17 cellular contexts compared by ENCODE assay signal in genomic region chr12:131826064-131826928, GRCh38. TPM values are rescaled to one million over a fixed set of nuclear protein-coding genes. Genes with fewer than 3 reads are reported as not detected.
DNase-seq lines count a peak whose midpoint lies in the region; ATAC-seq and TF ChIP-seq lines count a peak whose summit lies in the region.
"Had no signal": no experiment of that assay in that cellular context is flagged by ENCODE, and none has a peak within 500 bp of the region (broad histone marks: within the 10 kb centered on the region; RNA-seq: fewer than 3 reads in every experiment).

No MANE protein-coding gene starts in this region.

- peak overlapping the region; percentile 55 for H3K4me3 Mint-ChIP-seq in natural killer cell
- H3K4me3 Mint-ChIP-seq in natural killer cell treated with Interleukin-12 subunit alpha and Interleukin-12 subunit beta and Interleukin-15 and Interleukin-18, amount 100 ng/mL, for 72 hours = no peak overlapping the region
- H3K4me3 Mint-ChIP-seq in central memory CD8-positive, alpha-beta T cell = peak overlapping the region; percentile 37
- peak overlapping the region; percentile 38 to 66 (median 53) for H3K4me3 Mint-ChIP-seq in nephron
- H3K4me3 Mint-ChIP-seq in glutamatergic neuron (ENCODE audit: unreplicated experiment) = no peak overlapping the region
- H3K4me3 Mint-ChIP-seq: activated T-cell treated with anti-CD3 and anti-CD28 coated beads, Interleukin-2, amount 50 U/mL, for 24 hours had no signal

- DNase-seq in natural killer cell (no peak), KBM-7 (no peak), mesenteric fat pad (ENCODE audit: low spot score) (no peak), glutamatergic neuron (no peak)
- no peak for DNase-seq in natural killer cell treated with Interleukin-12 subunit alpha and Interleukin-12 subunit beta and Interleukin-15 and Interleukin-18, amount 100 ng/mL, for 72 hours (ENCODE audit: low spot score)
- no peak for DNase-seq in central memory CD8-positive, alpha-beta T cell (ENCODE audit: low spot score in 2 of 2)
- DNase-seq in stimulated activated CD4-positive, alpha-beta T cell treated with anti-CD3 and anti-CD28 coated beads, Interleukin-4, amount 100 ng/mL, for 24 hours = no peak
- DNase-seq: activated CD4-positive, CD25-positive, alpha-beta regulatory T cell treated with anti-CD3 and anti-CD28 coated beads, Interleukin-2, amount 50 U/mL, for 72 hours; activated T-cell treated with anti-CD3 and anti-CD28 coated beads, Interleukin-2, amount 50 U/mL, for 24 hours; CD4-positive, alpha-beta memory T cell; cortex of kidney; NCI-H1105 treated with DMSO at 0.1 percent for 48 hours; NCI-H510A; NK-92 treated with Interleukin-12 subunit alpha and Interleukin-12 subunit beta, amount 100 ng/mL, for 24 hours had no signal

- in situ Hi-C loops in KBM-7 (cut with MboI; ENCODE audit: low pct_unique_long_range_greater_than_20kb, low sequenced_read_pairs) = no loop called here

- H3K27me3 Mint-ChIP-seq in natural killer cell (ENCODE audit: low read depth in 2 of 2) (peaks cover 18 to 22% of the 10 kb centered on the region in 2 donors), nephron (ENCODE audit: low read depth) (peaks cover 60% of the 10 kb centered on the region), glutamatergic neuron (ENCODE audit: unreplicated experiment) (peaks cover 12% of the 10 kb centered on the region)
- peaks cover 18 to 22% of the 10 kb centered on the region in 2 donors for H3K27me3 Mint-ChIP-seq in natural killer cell treated with Interleukin-12 subunit alpha and Interleukin-12 subunit beta and Interleukin-15 and Interleukin-18, amount 100 ng/mL, for 72 hours
- peaks cover 49% of the 10 kb centered on the region for H3K27me3 Mint-ChIP-seq in central memory CD8-positive, alpha-beta T cell

- intact Hi-C loops in natural killer cell (cut with micrococcal nuclease) = no loop called here

- TF ChIP-seq CTCF in natural killer cell (IDR thresholded peaks at IDR 0.05) (no peak), nephron (IDR thresholded peaks at IDR 0.05; ENCODE audit: unreplicated experiment in 3 of 3) (no peak), glutamatergic neuron (IDR thresholded peaks at IDR 0.05; ENCODE audit: partially characterized antibody, unreplicated experiment) (no peak)

- no peak for ATAC-seq in natural killer cell
- no peak for ATAC-seq in natural killer cell treated with Interleukin-12 subunit alpha and Interleukin-12 subunit beta and Interleukin-15 and Interleukin-18, amount 100 ng/mL, for 72 hours
- no peak for ATAC-seq in central memory CD8-positive, alpha-beta T cell (replicated peaks; ENCODE audit: extremely low read depth, poor library complexity, severe bottlenecking)
- ATAC-seq: heart left ventricle, SK-N-SH treated with all-trans-retinoic acid at 6 μM for 48 hours had no signal

- no peaks in the 10 kb centered on the region for H3K36me3 Mint-ChIP-seq in natural killer cell
- H3K36me3 Mint-ChIP-seq in natural killer cell treated with Interleukin-12 subunit alpha and Interleukin-12 subunit beta and Interleukin-15 and Interleukin-18, amount 100 ng/mL, for 72 hours = no peaks in the 10 kb centered on the region
- peaks cover 1% of the 10 kb centered on the region for H3K36me3 Mint-ChIP-seq in central memory CD8-positive, alpha-beta T cell (ENCODE audit: insufficient read depth)
- no peaks in the 10 kb centered on the region for H3K36me3 Mint-ChIP-seq in nephron (ENCODE audit: low read depth)
- H3K36me3 Mint-ChIP-seq in glutamatergic neuron (ENCODE audit: unreplicated experiment) = no peaks in the 10 kb centered on the region
- H3K36me3 Mint-ChIP-seq: CD4-positive, alpha-beta memory T cell had no signal

- H3K27ac Mint-ChIP-seq in natural killer cell = no peak overlapping the region
- H3K27ac Mint-ChIP-seq in natural killer cell treated with Interleukin-12 subunit alpha and Interleukin-12 subunit beta and Interleukin-15 and Interleukin-18, amount 100 ng/mL, for 72 hours = no peak overlapping the region
- no peak overlapping the region for H3K27ac Mint-ChIP-seq in central memory CD8-positive, alpha-beta T cell (ENCODE audit: low read depth)
- no peak overlapping the region for H3K27ac Mint-ChIP-seq in nephron
- H3K27ac Mint-ChIP-seq in glutamatergic neuron (ENCODE audit: unreplicated experiment) = no peak overlapping the region
- H3K27ac Mint-ChIP-seq: activated T-cell treated with anti-CD3 and anti-CD28 coated beads, Interleukin-2, amount 50 U/mL, for 24 hours had no signal

- H3K9me3 Mint-ChIP-seq in natural killer cell (no peaks in the 10 kb centered on the region), nephron (no peaks in the 10 kb centered on the region), glutamatergic neuron (ENCODE audit: unreplicated experiment) (peaks cover 8% of the 10 kb centered on the region)
- no peaks in the 10 kb centered on the region for H3K9me3 Mint-ChIP-seq in natural killer cell treated with Interleukin-12 subunit alpha and Interleukin-12 subunit beta and Interleukin-15 and Interleukin-18, amount 100 ng/mL, for 72 hours
- no peaks in the 10 kb centered on the region for H3K9me3 Mint-ChIP-seq in central memory CD8-positive, alpha-beta T cell
- H3K9me3 Mint-ChIP-seq: activated T-cell treated with anti-CD3 and anti-CD28 coated beads, Interleukin-2, amount 50 U/mL, for 24 hours; CD4-positive, alpha-beta memory T cell had no signal

- H3K4me1 Mint-ChIP-seq in natural killer cell = peaks cover 4 to 11% of the 10 kb centered on the region in 2 donors
- H3K4me1 Mint-ChIP-seq in natural killer cell treated with Interleukin-12 subunit alpha and Interleukin-12 subunit beta and Interleukin-15 and Interleukin-18, amount 100 ng/mL, for 72 hours (ENCODE audit: low read depth in 2 of 2) = peaks cover 0 to 7% of the 10 kb centered on the region in 2 donors
- H3K4me1 Mint-ChIP-seq in central memory CD8-positive, alpha-beta T cell = peaks cover 6% of the 10 kb centered on the region
- H3K4me1 Mint-ChIP-seq in nephron = no peaks in the 10 kb centered on the region
- H3K4me1 Mint-ChIP-seq in glutamatergic neuron (ENCODE audit: low read depth, unreplicated experiment) = no peaks in the 10 kb centered on the region

RNA-seq across cellular contexts. Expression of gene MMP17, which starts 1.9 kb away (rescaled TPM):
- 1 to 10 TPM; 1.6 to 2.0 (median 1.7) TPM for total RNA-seq in natural killer cell
- not detected for total RNA-seq in natural killer cell treated with Interleukin-12 subunit alpha and Interleukin-12 subunit beta and Interleukin-15 and Interleukin-18, amount 100 ng/mL, for 72 hours
- 4.7 TPM for total RNA-seq in mesenteric fat pad
- total RNA-seq in glutamatergic neuron (ENCODE audit: unreplicated experiment) = 65.8 TPM

Comparison
In these comparisons a context has a peak if more than half of its experiments do, and no peak if none do; other contexts are left out.
1. H3K4me3 Mint-ChIP-seq: peak in natural killer cell (single experiment), central memory CD8-positive, alpha-beta T cell (single experiment) and nephron (3 of 3); none in natural killer cell treated with Interleukin-12 subunit alpha and Interleukin-12 subunit beta and Interleukin-15 and Interleukin-18, amount 100 ng/mL, for 72 hours (single experiment) and glutamatergic neuron (single experiment).
2. RNA of gene MMP17, which starts 1.9 kb away (total RNA-seq): 65.8 TPM in glutamatergic neuron (single experiment); 4.7 TPM in mesenteric fat pad (single experiment), 1.6 to 2.0 TPM in natural killer cell and not detected in natural killer cell treated with Interleukin-12 subunit alpha and Interleukin-12 subunit beta and Interleukin-15 and Interleukin-18, amount 100 ng/mL, for 72 hours; every median in the first group is over 10 times any median in the second.